Comparison of ENCODE assay signal across 30 cellular contexts in the genomic region with DNA sequence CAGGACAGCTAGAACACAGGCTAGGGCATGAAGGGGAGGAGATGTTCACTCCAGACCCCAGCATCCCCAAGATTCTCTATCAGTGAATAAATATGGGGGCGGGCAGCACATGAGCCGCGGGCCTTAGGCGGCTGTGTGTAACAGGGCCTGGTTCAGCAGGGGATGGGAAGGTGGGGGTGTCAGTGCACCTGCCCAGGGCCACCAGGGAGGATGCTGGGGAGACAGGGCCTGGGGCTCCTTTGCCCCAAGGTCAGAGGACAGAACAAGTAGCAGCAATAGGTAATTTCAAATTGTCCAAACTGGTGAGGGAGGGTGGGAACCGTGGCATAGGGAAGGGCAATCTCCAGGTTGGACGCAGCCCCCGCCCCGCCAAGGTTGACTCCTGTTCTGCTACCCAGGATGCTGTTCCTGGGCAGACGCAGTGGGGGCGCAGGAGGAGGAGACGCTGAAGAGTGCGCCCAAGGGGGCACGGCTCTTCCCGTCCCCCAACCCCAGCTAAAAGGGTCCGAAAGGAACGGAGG. TPM values are rescaled to one million over a fixed set of nuclear protein-coding genes. Genes with fewer than 3 reads are reported as not detected.
DNase-seq lines count a peak whose midpoint lies in the region; ATAC-seq and TF ChIP-seq lines count a peak whose summit lies in the region.
"Had no signal": no experiment of that assay in that cellular context is flagged by ENCODE, and none has a peak within 500 bp of the region (broad histone marks: within the 10 kb centered on the region; RNA-seq: fewer than 3 reads in every experiment).

No MANE protein-coding gene starts in this region.

- no peak overlapping the region for H3K27ac Mint-ChIP-seq in chondrocyte (ENCODE audit: unreplicated experiment)
- H3K27ac Mint-ChIP-seq: CD4-positive, CD25-positive, alpha-beta regulatory T cell had no signal

- TF ChIP-seq CTCF in chondrocyte (IDR thresholded peaks at IDR 0.05): no peak
- TF ChIP-seq CTCF in suprapubic skin (IDR thresholded peaks at IDR 0.05): no peak

- no peaks in the 10 kb centered on the region for H3K9me3 ChIP-seq in suprapubic skin
- H3K9me3 ChIP-seq: neutrophil, prostate gland, sigmoid colon had no signal

- no peaks in the 10 kb centered on the region for H3K9me3 Mint-ChIP-seq in chondrocyte (ENCODE audit: low read depth)

- H3K27ac ChIP-seq in suprapubic skin: no peak overlapping the region
- H3K27ac ChIP-seq: neutrophil, PC-9, prostate gland, sigmoid colon had no signal

- TF ChIP-seq EP300 in suprapubic skin (IDR thresholded peaks at IDR 0.05): no peak

- WGBS in suprapubic skin: 85% methylated on average over 16 of the region's 16 CpGs

- no peaks in the 10 kb centered on the region for H3K36me3 Mint-ChIP-seq in chondrocyte (ENCODE audit: low read depth)
- H3K36me3 Mint-ChIP-seq: CD4-positive, CD25-positive, alpha-beta regulatory T cell had no signal

- H3K4me1 Mint-ChIP-seq in chondrocyte (ENCODE audit: low read depth): no peaks in the 10 kb centered on the region
- H3K4me1 Mint-ChIP-seq: CD4-positive, CD25-positive, alpha-beta regulatory T cell had no signal

- no peak for ATAC-seq in HG02610 (IDR thresholded peaks at IDR 0.05; ENCODE audit: unreplicated experiment)
- ATAC-seq: activated CD4-positive, CD25-positive, alpha-beta regulatory T cell treated with anti-CD3 and anti-CD28 coated beads, Interleukin-2, amount 50 U/mL, for 24 hours; esophagus mucosa; left lobe of liver had no signal

- no peak overlapping the region for H3K4me3 Mint-ChIP-seq in chondrocyte (ENCODE audit: unreplicated experiment)
- H3K4me3 Mint-ChIP-seq: CD4-positive, CD25-positive, alpha-beta regulatory T cell had no signal

- H3K4me3 ChIP-seq in suprapubic skin: no peak overlapping the region
- H3K4me3 ChIP-seq: PC-9, prostate gland, sigmoid colon had no signal

- peaks cover 1% of the 10 kb centered on the region for H3K27me3 Mint-ChIP-seq in chondrocyte (ENCODE audit: low read depth)
- H3K27me3 Mint-ChIP-seq: CD4-positive, CD25-positive, alpha-beta regulatory T cell had no signal

- peak; percentile 21 for DNase-seq in activated CD8-positive, alpha-beta memory T cell treated with anti-CD3 and anti-CD28 coated beads for 24 hours
- DNase-seq in activated CD8-positive, alpha-beta memory T cell treated with anti-CD3 and anti-CD28 coated beads, Interleukin-2, amount 50 U/mL, for 4 hours: no peak
- DNase-seq in chondrocyte (ENCODE audit: low spot score) (peak; percentile 70), mesenteric fat pad (ENCODE audit: low spot score) (peak; percentile 83), suprapubic skin (ENCODE audit: low spot score in 2 of 2) (peak; percentile 63 to 68), amygdala (lab: John Stamatoyannopoulos, UW) (no peak)
- DNase-seq in stimulated activated CD4-positive, alpha-beta T cell treated with anti-CD3 and anti-CD28 coated beads, Interleukin-2, amount 100 ng/mL, for 48 hours: no peak
- DNase-seq: 8988T; activated CD4-positive, alpha-beta T cell treated with anti-CD3 and anti-CD28 coated beads, Interleukin-2, amount 50 U/mL, for 48 hours; activated gamma-delta T cell; Calu3; CD4-positive, CD25-positive, alpha-beta regulatory T cell; DMS79 treated with DMSO at 0.1 percent for 48 hours; GF-D8; glutamatergic neuron; KBM-7; mesenchymal stem cell; NCI-H1092; NCI-H1694 treated with DMSO at 0.1 percent for 48 hours; PC-9; SHP77 treated with DMSO at 0.1 percent for 48 hours; stimulated activated CD4-positive, alpha-beta T cell treated with anti-CD3 and anti-CD28 coated beads, Interleukin-4, amount 100 ng/mL, for 24 hours had no signal

- peaks cover 9% of the 10 kb centered on the region for H3K4me1 ChIP-seq in suprapubic skin
- H3K4me1 ChIP-seq: prostate gland, sigmoid colon had no signal

- TF ChIP-seq POLR2A in suprapubic skin (IDR thresholded peaks at IDR 0.05): no peak

- no peaks in the 10 kb centered on the region for H3K27me3 ChIP-seq in suprapubic skin
- H3K27me3 ChIP-seq: sigmoid colon had no signal

- peaks cover 24% of the 10 kb centered on the region for H3K36me3 ChIP-seq in suprapubic skin
- H3K36me3 ChIP-seq: neutrophil, prostate gland, sigmoid colon had no signal

RNA-seq across cellular contexts. Expression of a gene that starts 16.2 kb away (rescaled TPM):
- total RNA-seq in chondrocyte: 2.7 to 4.9 TPM (median 4.7 TPM) in 3 replicates
- 41.9 TPM for total RNA-seq in mesenteric fat pad
- 10 to 100 TPM; 53.3 to 83.3 (median 67.7) TPM for total RNA-seq in suprapubic skin
- total RNA-seq: CD4-positive, CD25-positive, alpha-beta regulatory T cell; T-helper 2 cell treated with Interferon-gamma antibody and Interleukin-4, amounts not matched to agents 100 ng/mL and 5 ng/mL, for 36 hours had no signal

Comparison
In these comparisons a context has a peak if more than half of its experiments do, and no peak if none do; other contexts are left out.
1. DNase-seq: peak in activated CD8-positive, alpha-beta memory T cell treated with anti-CD3 and anti-CD28 coated beads for 24 hours (single experiment), chondrocyte (single experiment), mesenteric fat pad (single experiment) and suprapubic skin (2 of 2); none in activated CD8-positive, alpha-beta memory T cell treated with anti-CD3 and anti-CD28 coated beads, Interleukin-2, amount 50 U/mL, for 4 hours (single experiment), amygdala (0 of 56) and stimulated activated CD4-positive, alpha-beta T cell treated with anti-CD3 and anti-CD28 coated beads, Interleukin-2, amount 100 ng/mL, for 48 hours (0 of 2).